In genomic region chr3:71144525-71145253, GRCh38 we compare ENCODE assay signal across 1 cellular context.
A peak's percentile ranks its signal among the peaks of the same experiment; 100 is the strongest.
TF ChIP-seq lines count a peak whose summit lies in the region.

No MANE protein-coding gene starts in this region.

TF ChIP-seq in HepG2, 621 proteins besides CTCF, POLR2A, EP300 and RAD21 (continued from another document):
- TF ChIP-seq FOXO4 (CRISPR knock-in tag; conservative IDR thresholded peaks at IDR 0.05) = 0 out of 2 replicates have a peak, but pooled peaks have one; percentile 27
- no peak for TF ChIP-seq MED1 (CRISPR knock-in tag; IDR thresholded peaks at IDR 0.05)
